9 cellular contexts compared by ENCODE assay signal in the genomic region with DNA sequence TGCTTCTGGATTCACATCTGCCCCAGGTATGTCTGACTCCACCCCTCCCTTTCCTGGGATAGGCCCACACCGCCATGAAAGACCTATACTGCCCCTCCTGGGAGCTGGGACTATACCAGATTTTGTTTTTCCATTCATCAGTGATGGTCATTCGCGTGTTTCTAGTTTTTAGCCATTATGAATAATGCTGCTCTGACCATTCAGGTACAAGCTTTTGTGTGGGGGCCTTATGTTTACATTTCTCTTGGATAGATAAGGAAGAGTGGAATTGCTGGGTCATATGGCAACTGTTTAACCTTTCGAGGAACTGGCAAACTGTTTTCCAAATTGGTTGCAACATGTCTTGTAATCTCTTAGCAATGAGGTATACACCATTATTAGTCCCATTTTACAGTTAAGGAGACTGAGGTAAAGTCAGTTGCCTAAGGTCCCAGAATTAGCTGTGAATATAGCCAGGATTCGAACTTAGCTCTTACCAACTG. TPM values are rescaled to one million over a fixed set of nuclear protein-coding genes. Genes with fewer than 3 reads are reported as not detected.
DNase-seq lines count a peak whose midpoint lies in the region; ATAC-seq and TF ChIP-seq lines count a peak whose summit lies in the region.
"Had no signal": no experiment of that assay in that cellular context is flagged by ENCODE, and none has a peak within 500 bp of the region (broad histone marks: within the 10 kb centered on the region; RNA-seq: fewer than 3 reads in every experiment).

No MANE protein-coding gene starts in this region.

- H3K27ac Mint-ChIP-seq in natural killer cell treated with Interleukin-12 subunit alpha and Interleukin-12 subunit beta and Interleukin-15 and Interleukin-18, amount 100 ng/mL, for 72 hours = peak overlapping the region; percentile 77 to 91

- peak overlapping the region; percentile 70 for H3K4me3 Mint-ChIP-seq in natural killer cell treated with Interleukin-12 subunit alpha and Interleukin-12 subunit beta and Interleukin-15 and Interleukin-18, amount 100 ng/mL, for 72 hours

- intact Hi-C loops in colonic mucosa (cut with DNase I) (no loop called here), Right ventricle myocardium superior (cut with DNase I) (loop anchor here (2.0 kb wide), 1 partner anchor 39 kb away; a partner anchor contains a TSS)

- H3K27me3 Mint-ChIP-seq in natural killer cell treated with Interleukin-12 subunit alpha and Interleukin-12 subunit beta and Interleukin-15 and Interleukin-18, amount 100 ng/mL, for 72 hours = no peaks in the 10 kb centered on the region

- peaks cover 34 to 35% of the 10 kb centered on the region in 2 donors for H3K4me1 Mint-ChIP-seq in natural killer cell treated with Interleukin-12 subunit alpha and Interleukin-12 subunit beta and Interleukin-15 and Interleukin-18, amount 100 ng/mL, for 72 hours (ENCODE audit: low read depth in 2 of 2)

- no peak overlapping the region for H3K4me3 ChIP-seq in colonic mucosa

- no peaks in the 10 kb centered on the region for H3K9me3 Mint-ChIP-seq in natural killer cell treated with Interleukin-12 subunit alpha and Interleukin-12 subunit beta and Interleukin-15 and Interleukin-18, amount 100 ng/mL, for 72 hours

- no peaks in the 10 kb centered on the region for H3K9me3 ChIP-seq in colonic mucosa

- H3K9ac ChIP-seq in colonic mucosa (ENCODE audit: low read depth in 2 of 2, low read length in 2 of 2) = peak overlapping the region in 1 of 2 donors; percentile 84

- peaks cover 7% of the 10 kb centered on the region for H3K4me1 ChIP-seq in colonic mucosa

- H3K36me3 ChIP-seq in colonic mucosa = no peaks in the 10 kb centered on the region

- no peaks in the 10 kb centered on the region for H3K27me3 ChIP-seq in colonic mucosa

- no peak for ATAC-seq in natural killer cell treated with Interleukin-12 subunit alpha and Interleukin-12 subunit beta and Interleukin-15 and Interleukin-18, amount 100 ng/mL, for 72 hours
- no peak for ATAC-seq in Right ventricle myocardium superior (ENCODE audit: poor library complexity)

- peak overlapping the region; percentile 84 for H3K27ac ChIP-seq in colonic mucosa

- DNase-seq in ELR (ENCODE audit: low read depth) (peak; percentile 34), LoVo (ENCODE audit: low spot score) (peak; percentile 44), colonic mucosa (peak; percentile 62), kidney glomerular epithelial cell (lab: John Stamatoyannopoulos, UW) (no peak), C1 segment of cervical spinal cord (lab: John Stamatoyannopoulos, UW) (no peak), Right ventricle myocardium superior (no peak), NCI-H1930 (lab: John Stamatoyannopoulos, UW) (no peak)
- no peak for DNase-seq in natural killer cell treated with Interleukin-12 subunit alpha and Interleukin-12 subunit beta and Interleukin-15 and Interleukin-18, amount 100 ng/mL, for 72 hours (ENCODE audit: low spot score)
- DNase-seq: effector CD8-positive, alpha-beta T cell had no signal

- peak; percentile 21 for TF ChIP-seq CTCF in colonic mucosa (IDR thresholded peaks at IDR 0.05)

- H3K36me3 Mint-ChIP-seq in natural killer cell treated with Interleukin-12 subunit alpha and Interleukin-12 subunit beta and Interleukin-15 and Interleukin-18, amount 100 ng/mL, for 72 hours = peaks cover 6% of the 10 kb centered on the region

RNA-seq across cellular contexts. Expression of a gene that starts 1.2 kb away (rescaled TPM):
- total RNA-seq in colonic mucosa (10 to 100 TPM; 34.3 to 35.8 TPM), Right ventricle myocardium superior (6.5 TPM)
- 10 to 100 TPM; 13.9 to 28.3 TPM for total RNA-seq in natural killer cell treated with Interleukin-12 subunit alpha and Interleukin-12 subunit beta and Interleukin-15 and Interleukin-18, amount 100 ng/mL, for 72 hours

RNA-seq across cellular contexts. Expression of a gene that starts 28.8 kb away (rescaled TPM):
- total RNA-seq in colonic mucosa = 100 to 1,000 TPM; 151 to 194 TPM
- 100 to 1,000 TPM; 225 to 301 TPM for total RNA-seq in natural killer cell treated with Interleukin-12 subunit alpha and Interleukin-12 subunit beta and Interleukin-15 and Interleukin-18, amount 100 ng/mL, for 72 hours
- total RNA-seq in Right ventricle myocardium superior = 87.7 TPM

RNA-seq across cellular contexts. Expression of a gene that starts 28.9 kb away (rescaled TPM):
- total RNA-seq in colonic mucosa (1 to 10 TPM; 1.1 to 1.6 TPM), Right ventricle myocardium superior (0.51 TPM)
- total RNA-seq in natural killer cell treated with Interleukin-12 subunit alpha and Interleukin-12 subunit beta and Interleukin-15 and Interleukin-18, amount 100 ng/mL, for 72 hours = 1 to 10 TPM; 3.3 to 6.8 TPM

RNA-seq across cellular contexts. Expression of a gene that starts 38.6 kb away (rescaled TPM):
- 1 to 10 TPM; 4.5 to 5.0 TPM for total RNA-seq in colonic mucosa
- total RNA-seq in natural killer cell treated with Interleukin-12 subunit alpha and Interleukin-12 subunit beta and Interleukin-15 and Interleukin-18, amount 100 ng/mL, for 72 hours = 1 to 10 TPM; 4.0 to 4.4 TPM
- 5.3 TPM for total RNA-seq in Right ventricle myocardium superior

RNA-seq across cellular contexts. Expression of a gene that starts 59.3 kb away (rescaled TPM):
- total RNA-seq in colonic mucosa (1 to 10 TPM; 5.8 to 9.4 TPM), Right ventricle myocardium superior (4.3 TPM)
- total RNA-seq in natural killer cell treated with Interleukin-12 subunit alpha and Interleukin-12 subunit beta and Interleukin-15 and Interleukin-18, amount 100 ng/mL, for 72 hours = 1 to 10 TPM; 5.2 to 7.4 TPM

Comparison
In these comparisons a context has a peak if more than half of its experiments do, and no peak if none do; other contexts are left out.
1. DNase-seq: peak in ELR (single experiment), LoVo (single experiment) and colonic mucosa (single experiment); none in natural killer cell treated with Interleukin-12 subunit alpha and Interleukin-12 subunit beta and Interleukin-15 and Interleukin-18, amount 100 ng/mL, for 72 hours (single experiment), kidney glomerular epithelial cell (single experiment), C1 segment of cervical spinal cord (0 of 14), Right ventricle myocardium superior (single experiment) and NCI-H1930 (0 of 2).